In the genomic region with DNA sequence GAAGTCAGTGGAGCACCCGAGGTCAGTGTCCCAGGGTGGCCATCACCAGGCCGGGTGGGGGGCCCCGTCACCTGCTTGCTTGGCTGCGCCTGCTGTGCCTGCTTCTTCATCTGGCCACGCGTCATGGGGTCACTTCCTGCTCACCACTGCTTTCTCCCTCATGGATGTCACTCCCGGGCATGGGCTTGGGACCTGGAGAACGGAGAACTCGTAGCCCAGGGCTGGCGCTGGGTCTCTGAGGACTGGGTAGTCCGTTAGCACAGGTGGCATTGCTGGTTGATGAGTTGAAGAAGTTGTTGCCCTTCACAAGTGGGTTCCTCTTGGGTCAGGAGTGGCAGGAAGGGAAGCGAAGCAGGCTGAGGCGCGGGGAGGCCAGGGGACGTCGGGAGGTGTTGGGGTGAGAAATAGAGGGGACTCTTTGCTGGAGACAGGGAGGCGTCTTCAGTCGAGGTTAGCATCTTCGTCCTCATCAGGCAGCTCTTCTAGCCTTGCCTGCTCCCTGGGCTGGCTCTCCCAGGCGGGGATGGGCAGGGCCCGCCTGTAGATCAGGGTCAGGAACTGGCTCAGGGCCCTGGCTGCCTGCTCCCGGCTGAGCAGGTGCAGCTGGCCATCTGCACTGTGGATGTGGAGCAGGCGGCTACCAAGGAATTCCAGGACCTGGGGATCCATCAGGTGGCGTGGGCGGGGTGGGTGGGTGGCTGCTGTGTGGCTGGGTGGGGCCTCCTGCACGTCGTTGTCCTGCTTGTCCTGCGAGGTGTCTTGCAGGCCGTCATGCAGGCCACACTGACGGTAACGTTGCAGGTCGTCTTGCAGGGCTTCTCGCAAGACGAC, we compare ENCODE assay signal across 18 cellular contexts. TPM values are rescaled to one million over a fixed set of nuclear protein-coding genes. Genes with fewer than 3 reads are reported as not detected.
DNase-seq lines count a peak whose midpoint lies in the region; ATAC-seq and TF ChIP-seq lines count a peak whose summit lies in the region.
"Had no signal": no experiment of that assay in that cellular context is flagged by ENCODE, and none has a peak within 500 bp of the region (broad histone marks: within the 10 kb centered on the region; RNA-seq: fewer than 3 reads in every experiment).

No MANE protein-coding gene starts in this region.

- TF ChIP-seq CTCF in lower lobe of right lung (IDR thresholded peaks at IDR 0.05), result no peak

- DNase-seq in Right ventricle myocardium inferior (ENCODE audit: missing footprints) (peak; percentile 43), cardiac septum (ENCODE audit: low spot score) (no peak), cerebellar cortex (ENCODE audit: low spot score) (peak; percentile 69), lower lobe of right lung (peak; percentile 31), posterior vena cava (ENCODE audit: low spot score) (peak; percentile 62), SIG-M5 (lab: John Stamatoyannopoulos, UW) (no peak), Karpas-422 (no peak)
- DNase-seq: AML-193, Caco-2, DND-41, GF-D8, HCEC 1CT, HFFc6 had no signal

- H3K9me3 ChIP-seq in lower lobe of right lung (no peaks in the 10 kb centered on the region), Karpas-422 (ENCODE audit: low read length) (no peaks in the 10 kb centered on the region)
- H3K9me3 ChIP-seq: Caco-2 had no signal

- H3K27ac ChIP-seq in lower lobe of right lung (no peak overlapping the region), Karpas-422 (ENCODE audit: low read length) (no peak overlapping the region)
- H3K27ac ChIP-seq: 22Rv1, BLaER1 had no signal

- no peak overlapping the region for H3K4me3 ChIP-seq in lower lobe of right lung
- no peak overlapping the region for H3K4me3 ChIP-seq in Karpas-422 (ENCODE audit: low read length)
- H3K4me3 ChIP-seq: BLaER1 had no signal

- H3K27me3 ChIP-seq in lower lobe of right lung (ENCODE audit: low read depth), result peaks cover 5% of the 10 kb centered on the region
- no peaks in the 10 kb centered on the region for H3K27me3 ChIP-seq in Karpas-422 (ENCODE audit: low read length)
- H3K27me3 ChIP-seq: BLaER1 had no signal

- no peaks in the 10 kb centered on the region for H3K9me2 ChIP-seq in Karpas-422 (replicated peaks; ENCODE audit: insufficient read depth, low read length)

- intact Hi-C loops in Right ventricle myocardium inferior (cut with DNase I) (no loop called here), cardiac septum (cut with DNase I) (no loop called here), lower lobe of right lung (cut with DNase I) (no loop called here), posterior vena cava (cut with DNase I) (no loop called here)

- H3K36me3 ChIP-seq in lower lobe of right lung (no peaks in the 10 kb centered on the region), Karpas-422 (ENCODE audit: insufficient read depth, low read length) (no peaks in the 10 kb centered on the region)
- H3K36me3 ChIP-seq: BLaER1 had no signal

- no peaks in the 10 kb centered on the region for H4K20me1 ChIP-seq in Karpas-422 (ENCODE audit: insufficient read depth, low read depth, low read length)
- H4K20me1 ChIP-seq: BLaER1 had no signal

- ATAC-seq in Right ventricle myocardium inferior (no peak), lower lobe of right lung (no peak), HG03432 (IDR thresholded peaks at IDR 0.05; ENCODE audit: unreplicated experiment) (no peak)

- H3K4me2 ChIP-seq in Karpas-422 (ENCODE audit: low read depth, low read length, poor library complexity, severe bottlenecking), result no peak overlapping the region

- no peaks in the 10 kb centered on the region for H3K79me2 ChIP-seq in Karpas-422 (ENCODE audit: low read length)

- no peak overlapping the region for H3K9ac ChIP-seq in Karpas-422 (ENCODE audit: low read length)
- H3K9ac ChIP-seq: BLaER1 had no signal

- no peak overlapping the region for H2AFZ ChIP-seq in Karpas-422 (ENCODE audit: low read length)

- H3K4me1 ChIP-seq in lower lobe of right lung (no peaks in the 10 kb centered on the region), Karpas-422 (ENCODE audit: low read length) (no peaks in the 10 kb centered on the region)
- H3K4me1 ChIP-seq: Caco-2 had no signal

RNA-seq across cellular contexts. Expression of gene RTL1, which starts 23.0 kb away (rescaled TPM):
- not detected for total RNA-seq in Right ventricle myocardium inferior
- total RNA-seq in cardiac septum, result not detected
- total RNA-seq in lower lobe of right lung, result not detected
- not detected for total RNA-seq in posterior vena cava
- 0.11 TPM in 1 of 2 replicates, not detected in the other for total RNA-seq in Karpas-422 (2014; rRNA removed; shearing (Covaris generic); ENCODE audit: low replicate concordance)
- total RNA-seq: Caco-2; CD8-positive, alpha-beta memory T cell; H4; HFFc6 had no signal

RNA-seq across cellular contexts. Expression of gene MEG3, which starts 54.6 kb away (rescaled TPM):
- 34.8 TPM for total RNA-seq in Right ventricle myocardium inferior
- total RNA-seq in cardiac septum, result 25.4 TPM
- total RNA-seq in lower lobe of right lung, result 16.6 TPM
- total RNA-seq in posterior vena cava, result 10 to 100 TPM; 56.2 to 99.4 TPM
- total RNA-seq in Karpas-422 (2014; rRNA removed; shearing (Covaris generic); ENCODE audit: low replicate concordance), result not detected in 2 replicates
- total RNA-seq: Caco-2, H4 had no signal

Comparison
In these comparisons a context has a peak if more than half of its experiments do, and no peak if none do; other contexts are left out.
1. DNase-seq: peak in Right ventricle myocardium inferior (single experiment), cerebellar cortex (single experiment), lower lobe of right lung (single experiment) and posterior vena cava (single experiment); none in cardiac septum (single experiment), SIG-M5 (single experiment) and Karpas-422 (single experiment).
2. RNA of gene MEG3, which starts 54.6 kb away (total RNA-seq): 56.2 to 99.4 TPM in posterior vena cava, 34.8 TPM in Right ventricle myocardium inferior (single experiment), 25.4 TPM in cardiac septum (single experiment) and 16.6 TPM in lower lobe of right lung (single experiment); not detected in Karpas-422; every median in the first group is over 10 times any median in the second.